1 cellular context compared by ENCODE assay signal in genomic region chr6:157911278-157911677, GRCh38.
TF ChIP-seq lines count a peak whose summit lies in the region.

No MANE protein-coding gene starts in this region.

TF ChIP-seq in H1, 55 proteins besides CTCF, POLR2A, EP300 and RAD21:
- no peak for TF ChIP-seq E2F6 (IDR thresholded peaks at IDR 0.05)
- TF ChIP-seq TEAD4 (IDR thresholded peaks at IDR 0.05; ENCODE audit: low read depth, low read length): no peak
- no peak for TF ChIP-seq NRF1 (IDR thresholded peaks at IDR 0.05; ENCODE audit: low read depth, low read length)
- no peak for TF ChIP-seq MAX (IDR thresholded peaks at IDR 0.05)
- TF ChIP-seq CBX5 (IDR thresholded peaks at IDR 0.05; ENCODE audit: low read depth, low read length): no peak
- TF ChIP-seq CHD1 (IDR thresholded peaks at IDR 0.05; ENCODE audit: low read depth, low read length): no peak
- no peak for TF ChIP-seq RFX5 (IDR thresholded peaks at IDR 0.05; ENCODE audit: borderline replicate concordance, low read depth, low read length)
- no peak for TF ChIP-seq ZNF274 (IDR thresholded peaks at IDR 0.05; ENCODE audit: borderline replicate concordance, extremely low read depth, low read length)
- no peak for TF ChIP-seq POLR2AphosphoS5 (IDR thresholded peaks at IDR 0.05; ENCODE audit: low read depth, low read length)
- TF ChIP-seq GABPA (IDR thresholded peaks at IDR 0.05; ENCODE audit: borderline replicate concordance, insufficient read depth, low read length): no peak
- no peak for TF ChIP-seq HDAC6 (IDR thresholded peaks at IDR 0.05; ENCODE audit: low read depth, low read length)
- no peak for TF ChIP-seq BACH1 (IDR thresholded peaks at IDR 0.05; ENCODE audit: low read length)
- no peak for TF ChIP-seq PHF8 (conservative IDR thresholded peaks at IDR 0.05; ENCODE audit: low read depth, low read length)
- TF ChIP-seq CEBPB (IDR thresholded peaks at IDR 0.05; ENCODE audit: low read depth, low read length): no peak
- no peak for TF ChIP-seq RNF2 (IDR thresholded peaks at IDR 0.05; ENCODE audit: borderline replicate concordance, low read depth, low read length, missing control alignments, poor library complexity, severe bottlenecking)
- no peak for TF ChIP-seq CBX8 (IDR thresholded peaks at IDR 0.05; ENCODE audit: borderline replicate concordance, low read depth, low read length)
- no peak for TF ChIP-seq KDM5A (IDR thresholded peaks at IDR 0.05; ENCODE audit: low read length)
- no peak for TF ChIP-seq BRCA1 (IDR thresholded peaks at IDR 0.05; ENCODE audit: low read depth, low read length)
